In genomic region chr17:50660887-50661345, GRCh38 we compare ENCODE assay signal across 10 cellular contexts. TPM values are rescaled to one million over a fixed set of nuclear protein-coding genes. Genes with fewer than 3 reads are reported as not detected.
DNase-seq lines count a peak whose midpoint lies in the region; ATAC-seq and TF ChIP-seq lines count a peak whose summit lies in the region.
"Had no signal": no experiment of that assay in that cellular context is flagged by ENCODE, and none has a peak within 500 bp of the region (broad histone marks: within the 10 kb centered on the region; RNA-seq: fewer than 3 reads in every experiment).

No MANE protein-coding gene starts in this region.

- peaks cover 23% of the 10 kb centered on the region for H3K4me1 Mint-ChIP-seq in T-helper 17 cell
- no peaks in the 10 kb centered on the region for H3K4me1 Mint-ChIP-seq in CD4-positive, alpha-beta T cell (ENCODE audit: low read depth)

- ATAC-seq in T-helper 17 cell (no peak), heart left ventricle (peak in 3 of 4 donors; percentile 3 to 43 (median 7)), GM21390 (IDR thresholded peaks at IDR 0.05; ENCODE audit: unreplicated experiment) (no peak)
- ATAC-seq in CD4-positive, alpha-beta T cell (ENCODE audit: poor library complexity), result no peak

- H3K9me3 Mint-ChIP-seq in CD4-positive, alpha-beta T cell, result no peaks in the 10 kb centered on the region

- DNase-seq in DMS53 (lab: John Stamatoyannopoulos, UW) (peak; percentile 52), T-helper 17 cell (no peak), heart left ventricle (no peak), sigmoid colon (no peak), mesenteric fat pad (ENCODE audit: low spot score) (no peak), foreskin fibroblast (no peak)
- no peak for DNase-seq in CD4-positive, alpha-beta T cell
- DNase-seq: GOT3 had no signal

- CTCF ChIA-PET in CD4-positive, alpha-beta T cell (lab: Charles Lee), result no interaction called here

- POLR2A ChIA-PET in CD4-positive, alpha-beta T cell (lab: Charles Lee), result no interaction called here

- peak overlapping the region in 10 of 12 donors; percentile 3 to 73 (median 48) for H3K27ac ChIP-seq in heart left ventricle
- peak overlapping the region in 3 of 4 donors; percentile 32 to 50 (median 47) for H3K27ac ChIP-seq in sigmoid colon
- H3K27ac ChIP-seq in CD4-positive, alpha-beta T cell (ENCODE audit: low read depth, low read length), result no peak overlapping the region
- H3K27ac ChIP-seq: SK-N-MC had no signal

- H3K4me3 ChIP-seq in heart left ventricle (no peak overlapping the region), sigmoid colon (no peak overlapping the region), foreskin fibroblast (ENCODE audit: low read depth in 1 of 2, low read length in 2 of 2) (no peak overlapping the region)
- H3K4me3 ChIP-seq: SK-N-MC had no signal

- no peak for TF ChIP-seq EP300 in sigmoid colon (IDR thresholded peaks at IDR 0.05)

- no peaks in the 10 kb centered on the region for H3K27me3 ChIP-seq in heart left ventricle
- no peaks in the 10 kb centered on the region for H3K27me3 ChIP-seq in sigmoid colon
- H3K27me3 ChIP-seq in CD4-positive, alpha-beta T cell (ENCODE audit: control insufficient read depth, insufficient read depth, low read length), result no peaks in the 10 kb centered on the region

- H3K36me3 ChIP-seq in heart left ventricle, result no peaks in the 10 kb centered on the region
- no peaks in the 10 kb centered on the region for H3K36me3 ChIP-seq in sigmoid colon

- intact Hi-C loops in heart left ventricle (cut with DNase I), result no loop called here
- intact Hi-C loops in sigmoid colon (cut with DNase I), result no loop called here
- intact Hi-C loops in CD4-positive, alpha-beta T cell (cut with DNase I, micrococcal nuclease), result no loop called here

- H3K9me3 ChIP-seq in T-helper 17 cell (ENCODE audit: control insufficient read depth, low read length, poor library complexity, severe bottlenecking) (no peaks in the 10 kb centered on the region), heart left ventricle (no peaks in the 10 kb centered on the region), sigmoid colon (no peaks in the 10 kb centered on the region)
- no peaks in the 10 kb centered on the region for H3K9me3 ChIP-seq in CD4-positive, alpha-beta T cell (ENCODE audit: control insufficient read depth, low read length)

- no peak for TF ChIP-seq CTCF in heart left ventricle (IDR thresholded peaks at IDR 0.05)
- no peak for TF ChIP-seq CTCF in sigmoid colon (IDR thresholded peaks at IDR 0.05)
- TF ChIP-seq CTCF in foreskin fibroblast (IDR thresholded peaks at IDR 0.05; ENCODE audit: low read depth, low read length), result no peak
- no peak for TF ChIP-seq CTCF in CD4-positive, alpha-beta T cell (IDR thresholded peaks at IDR 0.05)

- peaks cover 7% of the 10 kb centered on the region for H3K27me3 Mint-ChIP-seq in T-helper 17 cell
- H3K27me3 Mint-ChIP-seq in CD4-positive, alpha-beta T cell, result no peaks in the 10 kb centered on the region

- no peak overlapping the region for H3K4me3 Mint-ChIP-seq in T-helper 17 cell
- no peak overlapping the region for H3K4me3 Mint-ChIP-seq in CD4-positive, alpha-beta T cell

- peak overlapping the region; percentile 84 for H3K27ac Mint-ChIP-seq in T-helper 17 cell
- no peak overlapping the region for H3K27ac Mint-ChIP-seq in CD4-positive, alpha-beta T cell

- H3K4me1 ChIP-seq in heart left ventricle, result peaks cover 0 to 43% (median 27%) of the 10 kb centered on the region in 12 donors
- H3K4me1 ChIP-seq in sigmoid colon, result peaks cover 0 to 33% (median 25%) of the 10 kb centered on the region in 4 donors

- H3K36me3 Mint-ChIP-seq in T-helper 17 cell (ENCODE audit: low read depth), result no peaks in the 10 kb centered on the region
- H3K36me3 Mint-ChIP-seq in CD4-positive, alpha-beta T cell (ENCODE audit: low read depth), result no peaks in the 10 kb centered on the region

- 73 to 88% (median 82%) methylated on average over 10 of the region's 10 CpGs for WGBS in heart left ventricle, 4 donors
- WGBS in sigmoid colon, 2 donors, result 71 to 87% methylated on average over 10 of the region's 10 CpGs

- TF ChIP-seq POLR2A in heart left ventricle (IDR thresholded peaks at IDR 0.05), result no peak
- TF ChIP-seq POLR2A in sigmoid colon (IDR thresholded peaks at IDR 0.05), result no peak

RNA-seq across cellular contexts. Expression of gene ABCC3, which starts 26.2 kb away (rescaled TPM):
- total RNA-seq in T-helper 17 cell (10 to 100 TPM in 1 of 2 donors, 1 to 10 TPM in 1; 3.3 to 58.0 TPM), heart left ventricle (10 to 100 TPM in 1 of 9 donors, 1 to 10 TPM in 4, under 1 TPM in 3, not detected in 1; 0.20 to 21.6 (median 1.3) TPM), sigmoid colon (1 to 10 TPM in 3 of 4 donors, under 1 TPM in 1; 0.71 to 2.6 (median 1.8) TPM), mesenteric fat pad (52.8 TPM)
- polyA plus RNA-seq in heart left ventricle (1 to 10 TPM in 1 of 2 donors, under 1 TPM in 1; 0.50 to 1.4 TPM), sigmoid colon (10 to 100 TPM; 11.4 to 94.1 (median 12.3) TPM)
- under 1 TPM in 1 of 2 experiments, not detected in 1; 0.19 TPM for total RNA-seq in CD4-positive, alpha-beta T cell

RNA-seq across cellular contexts. Expression of gene ANKRD40, which starts 46.8 kb away (rescaled TPM):
- total RNA-seq in T-helper 17 cell, result 10 to 100 TPM; 24.3 to 25.6 TPM
- 10 to 100 TPM; 38.8 to 55.4 (median 47.2) TPM for total RNA-seq in heart left ventricle
- polyA plus RNA-seq in heart left ventricle, result 10 to 100 TPM; 22.2 to 48.2 TPM
- total RNA-seq in sigmoid colon, result 10 to 100 TPM; 51.2 to 76.3 (median 63.7) TPM
- 10 to 100 TPM; 12.3 to 14.4 (median 12.9) TPM for polyA plus RNA-seq in sigmoid colon
- 92.0 TPM for total RNA-seq in mesenteric fat pad
- total RNA-seq in CD4-positive, alpha-beta T cell, result 10 to 100 TPM; 22.8 to 24.0 TPM

RNA-seq across cellular contexts. Expression of gene LUC7L3, which starts 58.5 kb away (rescaled TPM):
- 100 to 1,000 TPM; 129 to 155 TPM for total RNA-seq in T-helper 17 cell
- 10 to 100 TPM; 16.5 to 55.5 (median 52.1) TPM for total RNA-seq in heart left ventricle
- polyA plus RNA-seq in heart left ventricle, result 10 to 100 TPM; 33.4 to 89.0 TPM
- 100 to 1,000 TPM in 1 of 4 donors, 10 to 100 TPM in 3; 65.6 to 165 (median 76.2) TPM for total RNA-seq in sigmoid colon
- 100 to 1,000 TPM in 1 of 3 donors, 10 to 100 TPM in 2; 43.2 to 188 (median 70.8) TPM for polyA plus RNA-seq in sigmoid colon
- 78.6 TPM for total RNA-seq in mesenteric fat pad
- total RNA-seq in CD4-positive, alpha-beta T cell, result 100 to 1,000 TPM; 116 to 126 TPM

Comparison
In these comparisons a context has a peak if more than half of its experiments do, and no peak if none do; other contexts are left out.
1. ATAC-seq: peak in heart left ventricle (3 of 4); none in T-helper 17 cell (single experiment), GM21390 (single experiment) and CD4-positive, alpha-beta T cell (single experiment).